10 cellular contexts compared by ENCODE assay signal in the genomic region with DNA sequence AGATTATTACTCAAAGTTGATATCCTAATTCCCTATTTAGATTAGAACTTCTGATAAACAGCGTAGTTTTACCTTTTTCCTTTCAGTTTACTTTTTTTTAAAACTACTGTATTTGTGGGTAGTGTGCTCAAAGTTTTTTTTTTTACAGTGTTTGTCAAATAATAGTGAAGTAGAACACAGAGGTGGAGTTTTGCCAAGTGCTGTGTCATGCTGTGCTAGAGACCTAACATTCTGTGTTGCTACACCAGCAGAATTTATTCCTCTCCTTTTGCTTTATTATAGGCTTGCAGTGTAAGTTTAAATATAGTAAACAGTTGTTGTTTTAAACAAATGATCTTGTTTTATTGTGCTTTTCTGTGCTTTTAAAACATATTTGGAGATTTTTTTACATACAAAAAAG.
DNase-seq lines count a peak whose midpoint lies in the region; ATAC-seq and TF ChIP-seq lines count a peak whose summit lies in the region.
"Had no signal": no experiment of that assay in that cellular context is flagged by ENCODE, and none has a peak within 500 bp of the region (broad histone marks: within the 10 kb centered on the region; RNA-seq: fewer than 3 reads in every experiment).

No MANE protein-coding gene starts in this region.

- no TSS peak for BruUV-seq in PC-9 (replicated peaks; lab: Mats Ljungman, UMichigan)

- peak; percentile 81 for DNase-seq in EH (ENCODE audit: low read depth)
- peak; percentile 44 to 58 for DNase-seq in PC-9
- peak; percentile 63 for DNase-seq in fibroblast of the conjunctiva (ENCODE audit: low read depth)
- peak; percentile 54 for DNase-seq in pulmonary artery endothelial cell (ENCODE audit: low read depth, low spot score)
- no peak for DNase-seq in middle frontal gyrus (ENCODE audit: extremely low spot score, low spot score)
- DNase-seq in stimulated activated effector memory CD8-positive, alpha-beta T cell treated with anti-CD3 and anti-CD28 coated beads, Interleukin-12 subunit alpha, Interleukin-12 subunit beta, amount 100 ng/mL, for 72 hours (ENCODE audit: low spot score in 2 of 2), result no peak
- DNase-seq: activated CD8-positive, alpha-beta T cell treated with anti-CD3 and anti-CD28 coated beads for 36 hours had no signal

- CTCF ChIA-PET in PC-9 (lab: Charles Lee), result no interaction called here

- H3K9me3 ChIP-seq in PC-9 (ENCODE audit: insufficient read depth, low read depth), result peaks cover 18% of the 10 kb centered on the region; the same call in 1 of the 2 replicates
- H3K9me3 ChIP-seq: upper lobe of left lung had no signal

- peaks cover 62% of the 10 kb centered on the region for H3K36me3 Mint-ChIP-seq in stimulated activated effector memory CD8-positive, alpha-beta T cell treated with anti-CD3 and anti-CD28 coated beads, Interleukin-12 subunit alpha, Interleukin-12 subunit beta, amount 100 ng/mL, for 72 hours

- no peaks in the 10 kb centered on the region for H4K20me1 ChIP-seq in PC-9 (ENCODE audit: insufficient read depth)

- POLR2A ChIA-PET in PC-9 (lab: Charles Lee; ENCODE audit: unreplicated experiment), result no interaction called here

- no peak overlapping the region for H3K4me3 Mint-ChIP-seq in stimulated activated effector memory CD8-positive, alpha-beta T cell treated with anti-CD3 and anti-CD28 coated beads, Interleukin-12 subunit alpha, Interleukin-12 subunit beta, amount 100 ng/mL, for 72 hours
- H3K4me3 Mint-ChIP-seq: activated CD8-positive, alpha-beta T cell treated with anti-CD3 and anti-CD28 coated beads for 36 hours had no signal

- H2AFZ ChIP-seq in PC-9, result no peak overlapping the region

- H3K27ac ChIP-seq in PC-9, result peak overlapping the region; percentile 60
- H3K27ac ChIP-seq: upper lobe of left lung had no signal

- H3F3A ChIP-seq in PC-9 (ENCODE audit: insufficient read depth, low read depth), result 0 out of 2 replicates have a peak, but pooled peaks cover 4% of the 10 kb centered on the region

- H3K9me3 Mint-ChIP-seq in stimulated activated effector memory CD8-positive, alpha-beta T cell treated with anti-CD3 and anti-CD28 coated beads, Interleukin-12 subunit alpha, Interleukin-12 subunit beta, amount 100 ng/mL, for 72 hours, result peaks cover 8% of the 10 kb centered on the region

- intact Hi-C loops in PC-9 (cut with micrococcal nuclease; ENCODE audit: unreplicated experiment), result loop anchor here (10.0 kb wide), 1 partner anchor 273 kb away; no protein-coding TSS in a partner anchor

- H3K4me3 ChIP-seq in PC-9, result no peak overlapping the region
- H3K4me3 ChIP-seq: upper lobe of left lung had no signal

- H3K4me2 ChIP-seq in PC-9, result peak overlapping the region; percentile 28

- H3K36me3 ChIP-seq in PC-9 (ENCODE audit: low read depth), result peaks cover 32% of the 10 kb centered on the region

- H3K79me2 ChIP-seq in PC-9 (ENCODE audit: low read depth), result no peaks in the 10 kb centered on the region

- H3K27me3 ChIP-seq in PC-9 (ENCODE audit: insufficient read depth, low read depth), result no peaks in the 10 kb centered on the region
- H3K27me3 ChIP-seq: upper lobe of left lung had no signal

- no peak for ATAC-seq in HG03108 (IDR thresholded peaks at IDR 0.05; ENCODE audit: unreplicated experiment)
- ATAC-seq in stimulated activated effector memory CD8-positive, alpha-beta T cell treated with anti-CD3 and anti-CD28 coated beads, Interleukin-12 subunit alpha, Interleukin-12 subunit beta, amount 100 ng/mL, for 72 hours, result no peak
- no peak for ATAC-seq in GM19328 (IDR thresholded peaks at IDR 0.05; ENCODE audit: unreplicated experiment)
- ATAC-seq: activated CD8-positive, alpha-beta T cell treated with anti-CD3 and anti-CD28 coated beads for 36 hours had no signal

- peaks cover 18% of the 10 kb centered on the region for H3K4me1 ChIP-seq in PC-9 (replicated peaks; ENCODE audit: insufficient read depth)

- H3K4me1 Mint-ChIP-seq in stimulated activated effector memory CD8-positive, alpha-beta T cell treated with anti-CD3 and anti-CD28 coated beads, Interleukin-12 subunit alpha, Interleukin-12 subunit beta, amount 100 ng/mL, for 72 hours, result peaks cover 17% of the 10 kb centered on the region

- no peak for TF ChIP-seq CTCF in PC-9 (conservative IDR thresholded peaks at IDR 0.05)

- H3K27ac Mint-ChIP-seq in stimulated activated effector memory CD8-positive, alpha-beta T cell treated with anti-CD3 and anti-CD28 coated beads, Interleukin-12 subunit alpha, Interleukin-12 subunit beta, amount 100 ng/mL, for 72 hours, result no peak overlapping the region
- H3K27ac Mint-ChIP-seq: activated CD8-positive, alpha-beta T cell treated with anti-CD3 and anti-CD28 coated beads for 36 hours had no signal

- no peaks in the 10 kb centered on the region for H3K9me2 ChIP-seq in PC-9 (ENCODE audit: insufficient read depth)

Comparison
In these comparisons a context has a peak if more than half of its experiments do, and no peak if none do; other contexts are left out.
1. DNase-seq: peak in EH (single experiment), PC-9 (2 of 2), fibroblast of the conjunctiva (single experiment) and pulmonary artery endothelial cell (single experiment); none in middle frontal gyrus (single experiment) and stimulated activated effector memory CD8-positive, alpha-beta T cell treated with anti-CD3 and anti-CD28 coated beads, Interleukin-12 subunit alpha, Interleukin-12 subunit beta, amount 100 ng/mL, for 72 hours (0 of 2).